ENCODE assay signal across 28 cellular contexts in the genomic region with DNA sequence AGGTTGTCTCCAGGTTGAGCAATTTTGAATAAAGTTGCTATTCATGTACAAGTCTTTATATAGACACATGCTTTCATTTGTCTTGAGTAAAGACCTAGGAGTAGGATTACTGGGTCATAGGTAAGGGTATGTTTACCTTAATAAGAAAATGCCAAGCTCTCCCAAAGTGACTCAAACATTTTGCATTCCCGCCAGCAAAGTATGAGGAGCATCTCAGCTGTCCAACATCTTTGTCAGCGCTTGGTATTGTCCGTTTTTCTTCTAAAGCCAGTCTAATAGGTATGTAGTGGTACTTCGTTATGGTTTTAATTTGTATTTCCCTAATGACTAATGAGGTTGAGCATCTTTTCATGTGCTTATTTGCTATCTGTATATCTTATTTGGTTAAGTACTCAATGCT.
"Had no signal": no experiment of that assay in that cellular context is flagged by ENCODE, and none has a peak within 500 bp of the region (broad histone marks: within the 10 kb centered on the region; RNA-seq: fewer than 3 reads in every experiment).

No MANE protein-coding gene starts in this region.

- H3K27me3 ChIP-seq: ascending aorta, right atrium auricular region, spleen, testis, transverse colon had no signal

- ATAC-seq: effector memory CD8-positive, alpha-beta T cell; left colon; stimulated activated naive CD8-positive, alpha-beta T cell treated with anti-CD3 and anti-CD28 coated beads, Interleukin-15, Interleukin-2, amounts not matched to agents 100 U/mL and 50 U/mL, for 24 hours had no signal

- H3K9me3 ChIP-seq: testis, transverse colon had no signal

- H3K4me1 ChIP-seq: testis had no signal

- H3K4me3 ChIP-seq: ascending aorta, coronary artery, right atrium auricular region, spleen, testis, transverse colon had no signal

- H3K27ac ChIP-seq: ascending aorta, coronary artery, right atrium auricular region, spleen, testis, transverse colon had no signal

- DNase-seq: activated CD4-positive, alpha-beta memory T cell treated with anti-CD3 and anti-CD28 coated beads, Interleukin-2, amount 10 ng/mL, durations not matched to agents 7 days and 5 days; activated CD4-positive, alpha-beta T cell treated with anti-CD3 and anti-CD28 coated beads for 48 hours; activated CD8-positive, alpha-beta memory T cell treated with anti-CD3 and anti-CD28 coated beads, Interleukin-2, amount 50 U/mL, for 48 hours; activated gamma-delta T cell; activated naive CD4-positive, alpha-beta T cell treated with anti-CD3 and anti-CD28 coated beads, Interleukin-2, amount 10 ng/mL, durations not matched to agents 7 days and 5 days; activated naive CD8-positive, alpha-beta T cell treated with anti-CD3 and anti-CD28 coated beads, Interleukin-2, amount 10 ng/mL, durations not matched to agents 7 days and 5 days; activated T-cell treated with anti-CD3 and anti-CD28 coated beads, Interleukin-2, amount 50 U/mL, for 24 hours; effector memory CD8-positive, alpha-beta T cell; foreskin fibroblast; head of caudate nucleus; hippocampal formation; immature natural killer cell; kidney; left colon; mammary epithelial cell; nucleus accumbens; spleen; stimulated activated naive CD8-positive, alpha-beta T cell treated with anti-CD3 and anti-CD28 coated beads, Interleukin-15, Interleukin-2, amounts not matched to agents 100 U/mL and 50 U/mL, for 24 hours; T-helper 1 cell; testis; transverse colon had no signal

- H3K4me3 Mint-ChIP-seq: activated CD4-positive, alpha-beta memory T cell treated with anti-CD3 and anti-CD28 coated beads, Interleukin-2, amount 10 ng/mL, durations not matched to agents 7 days and 5 days; activated naive CD4-positive, alpha-beta T cell treated with anti-CD3 and anti-CD28 coated beads, Interleukin-2, amount 10 ng/mL, durations not matched to agents 7 days and 5 days; activated naive CD8-positive, alpha-beta T cell treated with anti-CD3 and anti-CD28 coated beads, Interleukin-2, amount 10 ng/mL, durations not matched to agents 7 days and 5 days; activated T-cell treated with anti-CD3 and anti-CD28 coated beads, Interleukin-2, amount 50 U/mL, for 24 hours; brain; effector memory CD8-positive, alpha-beta T cell; immature natural killer cell; neural crest cell had no signal

- H3K27me3 Mint-ChIP-seq: activated CD4-positive, alpha-beta memory T cell treated with anti-CD3 and anti-CD28 coated beads, Interleukin-2, amount 10 ng/mL, durations not matched to agents 7 days and 5 days; activated naive CD4-positive, alpha-beta T cell treated with anti-CD3 and anti-CD28 coated beads, Interleukin-2, amount 10 ng/mL, durations not matched to agents 7 days and 5 days; activated naive CD8-positive, alpha-beta T cell treated with anti-CD3 and anti-CD28 coated beads, Interleukin-2, amount 10 ng/mL, durations not matched to agents 7 days and 5 days; activated T-cell treated with anti-CD3 and anti-CD28 coated beads, Interleukin-2, amount 50 U/mL, for 24 hours; effector memory CD8-positive, alpha-beta T cell had no signal

- H3K36me3 ChIP-seq: ascending aorta, right atrium auricular region, spleen, transverse colon had no signal

- H3K27ac Mint-ChIP-seq: activated CD4-positive, alpha-beta memory T cell treated with anti-CD3 and anti-CD28 coated beads, Interleukin-2, amount 10 ng/mL, durations not matched to agents 7 days and 5 days; activated naive CD4-positive, alpha-beta T cell treated with anti-CD3 and anti-CD28 coated beads, Interleukin-2, amount 10 ng/mL, durations not matched to agents 7 days and 5 days; activated naive CD8-positive, alpha-beta T cell treated with anti-CD3 and anti-CD28 coated beads, Interleukin-2, amount 10 ng/mL, durations not matched to agents 7 days and 5 days; activated T-cell treated with anti-CD3 and anti-CD28 coated beads, Interleukin-2, amount 50 U/mL, for 24 hours; brain; effector memory CD8-positive, alpha-beta T cell had no signal

- H3K9me3 Mint-ChIP-seq: activated T-cell treated with anti-CD3 and anti-CD28 coated beads, Interleukin-2, amount 50 U/mL, for 24 hours; effector memory CD8-positive, alpha-beta T cell had no signal

- FAIRE-seq: endothelial cell of umbilical vein, kidney, urothelium cell line had no signal

- H3K4me1 Mint-ChIP-seq: brain, neural crest cell had no signal
